Comparison of ENCODE assay signal across 12 cellular contexts in the genomic region with DNA sequence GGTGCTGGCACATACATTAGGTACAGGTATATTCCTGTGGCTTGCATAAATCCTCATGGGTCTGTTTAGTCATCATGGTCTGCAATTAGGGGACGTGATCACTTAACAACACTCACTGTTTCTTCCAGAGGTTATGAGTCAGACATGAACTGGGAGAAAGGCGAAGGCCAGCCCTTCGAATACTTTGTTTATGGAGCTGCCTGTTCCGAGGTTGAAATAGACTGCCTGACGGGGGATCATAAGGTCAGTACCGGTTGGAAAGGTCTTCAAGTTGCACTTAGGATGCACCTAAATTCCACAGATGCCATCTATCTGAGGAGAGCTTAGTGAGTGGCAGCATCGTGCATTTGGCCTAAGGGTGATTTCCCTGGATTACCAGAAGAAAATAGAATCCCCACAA.
DNase-seq lines count a peak whose midpoint lies in the region; ATAC-seq and TF ChIP-seq lines count a peak whose summit lies in the region.
"Had no signal": no experiment of that assay in that cellular context is flagged by ENCODE, and none has a peak within 500 bp of the region (broad histone marks: within the 10 kb centered on the region; RNA-seq: fewer than 3 reads in every experiment).

No MANE protein-coding gene starts in this region.

- H3K4me3 ChIP-seq in HFF-Myc (replicated peaks; ENCODE audit: low read depth, low read length), result no peak overlapping the region
- no peak overlapping the region for H3K4me3 ChIP-seq in foreskin fibroblast (ENCODE audit: low read depth in 1 of 2, low read length in 2 of 2)
- no peak overlapping the region for H3K4me3 ChIP-seq in skeletal muscle satellite cell (ENCODE audit: low read length)
- H3K4me3 ChIP-seq: cardiac muscle cell had no signal

- ATAC-seq in T-helper 17 cell, result no peak

- no peak overlapping the region for H3K9ac ChIP-seq in skeletal muscle satellite cell (ENCODE audit: low read depth, low read length)

- peaks cover 48% of the 10 kb centered on the region for H3K36me3 ChIP-seq in skeletal muscle satellite cell (ENCODE audit: insufficient read depth, low read length)
- H3K36me3 ChIP-seq: cardiac muscle cell had no signal

- H3K4me1 ChIP-seq in skeletal muscle satellite cell (ENCODE audit: control insufficient read depth, insufficient read depth, low read length), result peaks cover 15% of the 10 kb centered on the region

- peaks cover 2% of the 10 kb centered on the region for H3K36me3 Mint-ChIP-seq in T-helper 17 cell (ENCODE audit: low read depth)

- DNase-seq in HFF-Myc (ENCODE audit: extremely low read depth, low read depth) (peak; percentile 12), T1000 (lab: John Stamatoyannopoulos, UW) (peak; percentile 46), foreskin fibroblast (peak; percentile 74 to 85), activated T-cell treated with anti-CD3 and anti-CD28 coated beads for 4 hours (no peak), putamen (ENCODE audit: low spot score) (no peak), T-helper 17 cell (no peak), mesenteric fat pad (ENCODE audit: low spot score) (no peak)
- DNase-seq: foreskin melanocyte, NCI-H187, posterior cingulate gyrus had no signal

- H3K4me2 ChIP-seq in skeletal muscle satellite cell (ENCODE audit: low read length), result peak overlapping the region; percentile 7

- no peaks in the 10 kb centered on the region for H3K4me1 Mint-ChIP-seq in T-helper 17 cell

- no peak overlapping the region for H3K4me3 Mint-ChIP-seq in T-helper 17 cell

- H3K27ac Mint-ChIP-seq in T-helper 17 cell, result no peak overlapping the region

- no peak for TF ChIP-seq CTCF in HFF-Myc (IDR thresholded peaks at IDR 0.05; ENCODE audit: low read depth, low read length, missing control alignments)
- TF ChIP-seq CTCF in foreskin fibroblast (IDR thresholded peaks at IDR 0.05; ENCODE audit: low read depth, low read length), result no peak

- H3K9me3 ChIP-seq in skeletal muscle satellite cell (replicated peaks; ENCODE audit: low read length) (no peaks in the 10 kb centered on the region), T-helper 17 cell (ENCODE audit: control insufficient read depth, low read length, poor library complexity, severe bottlenecking) (no peaks in the 10 kb centered on the region)

- peaks cover 33% of the 10 kb centered on the region for H3K27me3 Mint-ChIP-seq in T-helper 17 cell

- H3K27me3 ChIP-seq in skeletal muscle satellite cell (ENCODE audit: control insufficient read depth, insufficient read depth, low read length), result no peaks in the 10 kb centered on the region
- H3K27me3 ChIP-seq: cardiac muscle cell had no signal

Comparison
In these comparisons a context has a peak if more than half of its experiments do, and no peak if none do; other contexts are left out.
1. DNase-seq: peak in HFF-Myc (single experiment), T1000 (single experiment) and foreskin fibroblast (2 of 2); none in activated T-cell treated with anti-CD3 and anti-CD28 coated beads for 4 hours (single experiment), putamen (single experiment), T-helper 17 cell (0 of 3) and mesenteric fat pad (single experiment).